ENCODE assay signal across 11 cellular contexts in the genomic region with DNA sequence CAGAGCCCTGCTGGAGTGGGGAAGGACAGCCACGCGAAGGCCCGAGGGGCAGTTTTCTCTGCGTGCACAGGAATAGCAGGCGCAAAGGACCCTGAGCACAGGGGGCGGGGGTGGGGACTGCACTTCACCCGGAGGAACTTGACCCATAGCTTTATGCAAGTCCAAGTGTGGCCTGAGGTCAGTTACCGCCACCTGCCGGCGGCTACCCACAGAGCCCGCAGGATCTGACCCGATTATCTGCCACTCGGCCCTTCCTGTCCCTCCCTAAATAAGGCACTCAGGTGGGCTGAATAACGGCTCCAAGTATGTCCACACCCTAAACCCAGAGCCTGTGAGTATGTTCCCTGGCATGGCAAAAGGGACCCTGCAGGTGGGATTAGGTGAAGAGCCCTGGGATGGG.
A peak's percentile ranks its signal among the peaks of the same experiment; 100 is the strongest.
DNase-seq lines count a peak whose midpoint lies in the region; ATAC-seq, FAIRE-seq and TF ChIP-seq lines count a peak whose summit lies in the region.
"Had no signal": no experiment of that assay in that cellular context is flagged by ENCODE, and none has a peak within 500 bp of the region (broad histone marks: within the 10 kb centered on the region; RNA-seq: fewer than 3 reads in every experiment).

No MANE protein-coding gene starts in this region.

- H2BK120ac ChIP-seq in mesendoderm (ENCODE audit: low read depth, low read length), result no peak overlapping the region

- H3K9me1 ChIP-seq in endothelial cell of umbilical vein (replicated peaks; ENCODE audit: control insufficient read depth, extremely low read depth, insufficient read depth, low read length), result no peaks in the 10 kb centered on the region

- H3K4me1 ChIP-seq in endothelial cell of umbilical vein (ENCODE audit: control insufficient read depth, extremely low read depth, insufficient read depth, low read length) (no peaks in the 10 kb centered on the region), mesendoderm (ENCODE audit: control insufficient read depth, low read depth, low read length) (no peaks in the 10 kb centered on the region)
- H3K4me1 ChIP-seq: tibial artery had no signal

- H4K5ac ChIP-seq in mesendoderm (ENCODE audit: low read length), result no peak overlapping the region

- H3K18ac ChIP-seq in mesendoderm (ENCODE audit: low read length), result no peak overlapping the region

- DNase-seq in GM06990 (ENCODE audit: extremely low read depth, insufficient read length), result no peak
- peak; percentile 4 for DNase-seq in endothelial cell of umbilical vein (ENCODE audit: low read depth, low spot score)
- DNase-seq in mesendoderm, result peak; percentile 69
- no peak for DNase-seq in NCI-H526 (lab: John Stamatoyannopoulos, UW)
- no peak for DNase-seq in amygdala (lab: John Stamatoyannopoulos, UW)
- no peak for DNase-seq in SHP77 (lab: John Stamatoyannopoulos, UW)
- DNase-seq: NCI-H1105 had no signal

- dilution Hi-C loops in endothelial cell of umbilical vein (cut with MboI; ENCODE audit: extremely low pct_ligation_motif_present, low sequenced_read_pairs), result no loop called here

- peaks cover 2% of the 10 kb centered on the region; the same call in 1 of the 2 replicates for H3K27me3 ChIP-seq in GM06990 (replicated peaks; ENCODE audit: control insufficient read depth, insufficient read depth, low read length)
- H3K27me3 ChIP-seq in endothelial cell of umbilical vein (ENCODE audit: control insufficient read depth in 2 of 2, insufficient read depth in 2 of 2, low read length in 2 of 2), result no peaks in the 10 kb centered on the region
- no peaks in the 10 kb centered on the region for H3K27me3 ChIP-seq in mesendoderm (ENCODE audit: insufficient read depth, low read length, poor library complexity)

- no peak overlapping the region for H2BK15ac ChIP-seq in mesendoderm (replicated peaks; ENCODE audit: low read depth)

- H3K56ac ChIP-seq in mesendoderm (ENCODE audit: low read length), result no peak overlapping the region

- no peak overlapping the region for H2AFZ ChIP-seq in endothelial cell of umbilical vein (ENCODE audit: low read depth, low read length)

- TF ChIP-seq CTCF in GM06990 (IDR thresholded peaks at IDR 0.05; ENCODE audit: insufficient read depth, low read length, poor library complexity, severe bottlenecking) (peak; percentile 65), LNCAP (IDR thresholded peaks at IDR 0.05) (peak; percentile 38; the same call in 1 of the 2 replicates), endothelial cell of umbilical vein (IDR thresholded peaks at IDR 0.05; ENCODE audit: extremely low read depth in 1 of 2, insufficient read depth in 1 of 2, low read depth in 1 of 2, low read length in 2 of 2) (peak; percentile 13 to 33)

- H3K9ac ChIP-seq in endothelial cell of umbilical vein (replicated peaks; ENCODE audit: extremely low read depth, insufficient read depth, low read length) (no peak overlapping the region), mesendoderm (ENCODE audit: low read length) (no peak overlapping the region)

- H4K8ac ChIP-seq in mesendoderm (ENCODE audit: low read depth, low read length), result no peak overlapping the region

- CTCF ChIA-PET in endothelial cell of umbilical vein (lab: Charles Lee), result interaction anchor here (1.0 to 2.6 kb wide), 3 partner anchors 201 to 534 kb away, joined by 3 to 5 read pairs (median 3); no protein-coding TSS in a partner anchor

- H3K4ac ChIP-seq in mesendoderm (ENCODE audit: low read depth, low read length), result no peak overlapping the region

- no peak overlapping the region for H3K4me3 ChIP-seq in GM06990 (replicated peaks; ENCODE audit: low read depth, low read length)
- no peak overlapping the region for H3K4me3 ChIP-seq in endothelial cell of umbilical vein (replicated peaks in 1 of 3; ENCODE audit: insufficient read depth in 1 of 3, low read depth in 1 of 3, low read length in 3 of 3)
- no peak overlapping the region for H3K4me3 ChIP-seq in mesendoderm (ENCODE audit: low read length)
- H3K4me3 ChIP-seq: tibial artery had no signal

- no peak overlapping the region for H2AK5ac ChIP-seq in mesendoderm (ENCODE audit: low read length)

- peaks cover 1% of the 10 kb centered on the region for H3K9me3 ChIP-seq in endothelial cell of umbilical vein (replicated peaks; ENCODE audit: control insufficient read depth, insufficient read depth, low read length)

- intact Hi-C loops in endothelial cell of umbilical vein (cut with micrococcal nuclease), result loop anchor here (1.0 to 2.0 kb wide), 2 partner anchors 204 to 284 kb away; no protein-coding TSS in a partner anchor

- H3K79me2 ChIP-seq in endothelial cell of umbilical vein (ENCODE audit: control insufficient read depth, insufficient read depth, low read length) (no peaks in the 10 kb centered on the region), mesendoderm (ENCODE audit: control insufficient read depth, insufficient read depth, low read length) (no peaks in the 10 kb centered on the region)

- POLR2A ChIA-PET in endothelial cell of umbilical vein (lab: Charles Lee), result no interaction called here

- no peak overlapping the region for H2BK5ac ChIP-seq in mesendoderm (ENCODE audit: low read length)

- H3K79me1 ChIP-seq in mesendoderm (ENCODE audit: low read length), result no peaks in the 10 kb centered on the region

- no peaks in the 10 kb centered on the region for H4K20me1 ChIP-seq in endothelial cell of umbilical vein (replicated peaks; ENCODE audit: control insufficient read depth, extremely low read depth, insufficient read depth, low read length)

- no CpG with 5 or more reads among the region's 14 CpGs for WGBS in mesendoderm (ENCODE audit: extremely low coverage, insufficient coverage, low lambda C conversion rate)

- no peak for FAIRE-seq in endothelial cell of umbilical vein (lab: Jason Lieb, UNC)
- FAIRE-seq: colon had no signal

- H3K23ac ChIP-seq in mesendoderm (ENCODE audit: low read length), result no peak overlapping the region

- TF ChIP-seq POLR2A in endothelial cell of umbilical vein (IDR thresholded peaks at IDR 0.05; ENCODE audit: low read depth, low read length), result no peak

- no TSS peak for BruUV-seq in endothelial cell of umbilical vein (replicated peaks; lab: Mats Ljungman, UMichigan)

- H3K27ac ChIP-seq in endothelial cell of umbilical vein (ENCODE audit: insufficient read depth, low read depth, low read length) (no peak overlapping the region), mesendoderm (ENCODE audit: low read depth, low read length) (no peak overlapping the region)
- H3K27ac ChIP-seq: tibial artery had no signal

- H3K36me3 ChIP-seq in GM06990 (ENCODE audit: control insufficient read depth, insufficient read depth, low read length), result no peaks in the 10 kb centered on the region
- no peaks in the 10 kb centered on the region for H3K36me3 ChIP-seq in endothelial cell of umbilical vein (ENCODE audit: control insufficient read depth in 2 of 2, extremely low read depth in 1 of 2, insufficient read depth in 2 of 2, low read length in 2 of 2)
- H3K36me3 ChIP-seq in mesendoderm (ENCODE audit: control insufficient read depth, insufficient read depth, low read length), result no peaks in the 10 kb centered on the region
- H3K36me3 ChIP-seq: tibial artery had no signal

- H3K4me2 ChIP-seq in endothelial cell of umbilical vein (ENCODE audit: insufficient read depth, low read length) (no peak overlapping the region), mesendoderm (ENCODE audit: low read length) (no peak overlapping the region)

- ATAC-seq in GM19324 (IDR thresholded peaks at IDR 0.05; ENCODE audit: low FRiP score, unreplicated experiment), result no peak

TF ChIP-seq in endothelial cell of umbilical vein, 7 proteins besides CTCF, POLR2A, EP300 and RAD21:
- no peak for TF ChIP-seq POLR2AphosphoS5 (IDR thresholded peaks at IDR 0.05; ENCODE audit: insufficient read depth, low read depth, low read length)
- TF ChIP-seq EZH2 (IDR thresholded peaks at IDR 0.05; ENCODE audit: borderline replicate concordance, low read depth, low read length, severe bottlenecking), result no peak
- TF ChIP-seq MYC (IDR thresholded peaks at IDR 0.05; ENCODE audit: low read depth, low read length), result no peak
- TF ChIP-seq JUN (IDR thresholded peaks at IDR 0.05; ENCODE audit: borderline replicate concordance, insufficient read depth, insufficient read length, low read depth), result no peak
- TF ChIP-seq FOS (IDR thresholded peaks at IDR 0.05; ENCODE audit: borderline replicate concordance, insufficient read depth, low read length), result no peak
- TF ChIP-seq, protein P1, sequence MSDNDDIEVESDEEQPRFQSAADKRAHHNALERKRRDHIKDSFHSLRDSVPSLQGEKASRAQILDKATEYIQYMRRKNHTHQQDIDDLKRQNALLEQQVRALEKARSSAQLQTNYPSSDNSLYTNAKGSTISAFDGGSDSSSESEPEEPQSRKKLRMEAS (IDR thresholded peaks at IDR 0.05; ENCODE audit: insufficient read depth, insufficient read length), result no peak
- no peak for TF ChIP-seq GATA2 (IDR thresholded peaks at IDR 0.05; ENCODE audit: insufficient read depth, insufficient read length, low read depth, low read length)

Comparison
In these comparisons a context has a peak if more than half of its experiments do, and no peak if none do; other contexts are left out.
1. DNase-seq: peak in endothelial cell of umbilical vein (single experiment) and mesendoderm (single experiment); none in GM06990 (single experiment), NCI-H526 (0 of 2), amygdala (0 of 56) and SHP77 (0 of 2).
2. Peak in every context shown above with its lines, with median percentiles within 50 percentile points of each other: CTCF ChIP-seq.